8 cellular contexts compared by ENCODE assay signal in genomic region chr3:139934557-139935070, GRCh38. TPM values are rescaled to one million over a fixed set of nuclear protein-coding genes. Genes with fewer than 3 reads are reported as not detected.
DNase-seq lines count a peak whose midpoint lies in the region; ATAC-seq lines count a peak whose summit lies in the region.

No MANE protein-coding gene starts in this region.

- peak overlapping the region; percentile 40 for H4K91ac ChIP-seq in trophoblast cell (ENCODE audit: low read depth, low read length)

- H2BK12ac ChIP-seq in trophoblast cell (ENCODE audit: low read length) = peak overlapping the region; percentile 33

- peak overlapping the region; percentile 46 for H2AFZ ChIP-seq in trophoblast cell (ENCODE audit: insufficient read depth, low read length, poor library complexity)

- DNase-seq in GM03348 (ENCODE audit: low spot score) = peak; percentile 13
- peak; percentile 37 for DNase-seq in MG63
- peak; percentile 19 to 56 for DNase-seq in SW 1271 (lab: John Stamatoyannopoulos, UW)
- DNase-seq in left ventricle myocardium superior = peak; percentile 81
- peak; percentile 65 to 69 for DNase-seq in trophoblast cell
- no peak for DNase-seq in stimulated activated naive CD4-positive, alpha-beta T cell treated with Interleukin-2 at 50 U/mL for 16 hours (lab: John Stamatoyannopoulos, UW)

- peak overlapping the region; percentile 51 for H2BK5ac ChIP-seq in trophoblast cell (ENCODE audit: low read depth, low read length, poor library complexity)

- no peak overlapping the region for H3K9ac ChIP-seq in trophoblast cell (ENCODE audit: low read length)

- no peaks in the 10 kb centered on the region for H3K36me3 ChIP-seq in MG63
- no peaks in the 10 kb centered on the region for H3K36me3 ChIP-seq in trophoblast cell (ENCODE audit: control insufficient read depth in 1 of 2, insufficient read depth in 2 of 2, low read length in 2 of 2)

- no peak overlapping the region for H4K12ac ChIP-seq in trophoblast cell (ENCODE audit: low read depth, low read length)

- no peak overlapping the region for H3K14ac ChIP-seq in trophoblast cell (ENCODE audit: low read length)

- no peak overlapping the region for H3K27ac ChIP-seq in trophoblast cell (ENCODE audit: low read depth, low read length)

- ATAC-seq in left ventricle myocardium superior (peak; percentile 92), HG03520 (IDR thresholded peaks at IDR 0.05; ENCODE audit: unreplicated experiment) (no peak), GM18858 (IDR thresholded peaks at IDR 0.05; ENCODE audit: unreplicated experiment) (no peak)

- no peak overlapping the region for H3K23ac ChIP-seq in trophoblast cell (ENCODE audit: low read length)

- no peaks in the 10 kb centered on the region for H3K79me2 ChIP-seq in trophoblast cell (ENCODE audit: control insufficient read depth, insufficient read depth, low read length, poor library complexity)

- peaks cover 30% of the 10 kb centered on the region for H3K27me3 ChIP-seq in MG63
- peaks cover 8% of the 10 kb centered on the region for H3K27me3 ChIP-seq in trophoblast cell (ENCODE audit: insufficient read depth, low read length)

- H3K4me3 ChIP-seq in MG63 (peak overlapping the region; percentile 6; the same call in 1 of the 2 replicates), trophoblast cell (ENCODE audit: low read depth, low read length) (peak overlapping the region; percentile 93)

- H3K4me1 ChIP-seq in trophoblast cell (ENCODE audit: control insufficient read depth in 1 of 2, insufficient read depth in 2 of 2, low read length in 2 of 2) = peaks cover 5 to 15% of the 10 kb centered on the region in 2 experiments

- H2AK5ac ChIP-seq in trophoblast cell (ENCODE audit: low read length) = no peak overlapping the region

- intact Hi-C loops in left ventricle myocardium superior (cut with micrococcal nuclease) = loop anchor here (10.0 kb wide), 1 partner anchor 220 kb away; no protein-coding TSS in a partner anchor

- no peaks in the 10 kb centered on the region for H3K9me3 ChIP-seq in MG63
- no peaks in the 10 kb centered on the region for H3K9me3 ChIP-seq in trophoblast cell (ENCODE audit: insufficient read depth, low read depth, low read length)

- peak overlapping the region; percentile 80 for H3K4me2 ChIP-seq in trophoblast cell (ENCODE audit: low read length)

- WGBS in trophoblast cell (ENCODE audit: extremely low coverage, insufficient coverage, insufficient read length) = no CpG with 5 or more reads among the region's 33 CpGs

- H2BK120ac ChIP-seq in trophoblast cell (ENCODE audit: insufficient read depth, low read length, poor library complexity) = peak overlapping the region; percentile 21

- no peak overlapping the region for H3K4ac ChIP-seq in trophoblast cell (ENCODE audit: low read depth, low read length)

- H4K8ac ChIP-seq in trophoblast cell (ENCODE audit: low read depth, low read length) = peak overlapping the region; percentile 26

- peaks cover 2% of the 10 kb centered on the region for H3K79me1 ChIP-seq in trophoblast cell (ENCODE audit: low read length)

- no peak overlapping the region for H3K18ac ChIP-seq in trophoblast cell (ENCODE audit: low read length)

RNA-seq across cellular contexts. Expression of gene CLSTN2, which starts 0.4 kb away (rescaled TPM):
- 0.64 and 1.7 TPM in 2 replicates for total RNA-seq in MG63 (2014; rRNA removed; shearing (Covaris generic); ENCODE audit: low replicate concordance)
- total RNA-seq in left ventricle myocardium superior = 4.9 TPM
- polyA plus RNA-seq in trophoblast cell (2013) = 31.7 and 34.3 TPM in 2 replicates
